Comparison of ENCODE assay signal across 12 cellular contexts in the genomic region with DNA sequence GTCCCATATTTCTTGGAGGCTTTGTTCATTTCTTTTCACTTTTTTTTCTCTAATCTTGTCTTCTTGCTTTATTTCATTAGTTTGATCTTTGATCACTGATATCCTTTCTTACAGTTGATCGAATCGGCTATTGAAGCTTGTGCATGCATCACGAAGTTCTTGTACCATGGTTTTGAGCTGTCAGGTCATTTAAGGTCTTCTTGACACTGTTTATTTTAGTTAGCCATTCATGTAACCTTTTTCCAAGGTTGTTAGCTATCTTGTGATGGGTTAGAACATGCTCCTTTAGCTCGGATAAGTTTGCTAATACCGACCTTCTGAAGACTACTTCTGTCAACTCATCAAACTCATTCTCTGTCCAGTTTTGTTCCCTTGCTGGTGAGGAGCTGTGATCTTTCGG. TPM values are rescaled to one million over a fixed set of nuclear protein-coding genes. Genes with fewer than 3 reads are reported as not detected.
"Had no signal": no experiment of that assay in that cellular context is flagged by ENCODE, and none has a peak within 500 bp of the region (broad histone marks: within the 10 kb centered on the region; RNA-seq: fewer than 3 reads in every experiment).

No MANE protein-coding gene starts in this region.

RNA-seq across cellular contexts. Expression of gene CYP3A5, which starts 12.8 kb away (rescaled TPM):
- total RNA-seq: activated CD4-positive, alpha-beta memory T cell treated with anti-CD3 and anti-CD28 coated beads, Interleukin-2, amount 10 ng/mL, durations not matched to agents 7 days and 5 days; activated CD4-positive, alpha-beta T cell treated with anti-CD3 and anti-CD28 coated beads, Interleukin-2, amount 10 ng/mL, durations not matched to agents 7 days and 5 days; dermis microvascular lymphatic vessel endothelial cell; T-helper 2 cell treated with Interferon-gamma antibody and Interleukin-4, amounts not matched to agents 100 ng/mL and 5 ng/mL, for 36 hours had no signal

RNA-seq across cellular contexts. Expression of gene CYP3A7, which starts 42.4 kb away (rescaled TPM):
- total RNA-seq: activated CD4-positive, alpha-beta memory T cell treated with anti-CD3 and anti-CD28 coated beads, Interleukin-2, amount 10 ng/mL, durations not matched to agents 7 days and 5 days; activated CD4-positive, alpha-beta T cell treated with anti-CD3 and anti-CD28 coated beads, Interleukin-2, amount 10 ng/mL, durations not matched to agents 7 days and 5 days; activated naive CD4-positive, alpha-beta T cell treated with anti-CD3 and anti-CD28 coated beads, Interleukin-2, amount 50 U/mL, for 72 hours; activated T-cell treated with anti-CD3 and anti-CD28 coated beads, Interleukin-2, amount 50 U/mL, for 72 hours; aorta; colonic mucosa; dermis microvascular lymphatic vessel endothelial cell; esophagus mucosa; frontal cortex; T-cell; T-helper 2 cell treated with Interferon-gamma antibody and Interleukin-4, amounts not matched to agents 100 ng/mL and 5 ng/mL, for 36 hours; WTC11 had no signal
